ENCODE assay signal across 8 cellular contexts in the genomic region with DNA sequence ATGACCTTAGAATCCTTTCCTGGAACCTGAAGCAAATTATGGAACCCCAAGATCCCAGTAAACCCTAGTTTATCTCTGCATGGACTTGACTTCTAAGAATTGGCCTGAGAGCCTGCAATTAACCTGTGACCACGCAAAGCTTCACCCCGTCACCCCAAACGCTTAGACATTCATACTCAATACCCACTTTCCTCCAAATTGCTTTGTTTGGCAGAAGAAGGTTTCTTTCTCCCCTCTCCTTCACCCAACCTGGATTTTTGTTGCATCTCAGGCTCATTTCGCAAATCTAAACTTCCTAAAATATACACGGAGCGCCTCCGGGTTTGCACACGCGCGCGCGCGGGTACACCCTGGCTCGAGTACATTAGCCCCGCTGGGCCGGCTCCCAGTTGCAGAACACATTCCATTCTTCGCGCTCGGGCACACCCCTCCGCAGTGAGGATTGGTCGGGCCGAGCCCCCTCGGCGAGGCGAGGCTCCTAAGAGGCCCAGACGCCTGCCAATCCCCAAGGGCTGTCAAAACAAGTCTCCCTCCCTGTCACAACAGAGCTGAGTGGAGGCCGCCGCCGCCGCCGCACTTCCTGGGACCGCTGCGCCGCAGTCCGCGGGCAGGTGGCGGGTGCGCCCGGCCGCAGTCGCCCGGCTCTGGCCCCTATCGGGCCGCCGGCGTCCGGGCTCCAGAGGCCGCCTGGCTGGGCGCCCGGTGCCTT. TPM values are rescaled to one million over a fixed set of nuclear protein-coding genes. Genes with fewer than 3 reads are reported as not detected.
DNase-seq lines count a peak whose midpoint lies in the region; ATAC-seq and TF ChIP-seq lines count a peak whose summit lies in the region.

A gene (plus strand): TSS at position 545 of the 709 bp plus-strand sequence.

- CTCF ChIA-PET in Caco-2 (lab: Charles Lee) = interaction anchor here (0.6 to 1.0 kb wide), 5 partner anchors 11 to 492 kb away, joined by 3 to 5 read pairs (median 3); no protein-coding TSS in a partner anchor

- peaks cover 5% of the 10 kb centered on the region for H3K36me3 Mint-ChIP-seq in Caco-2 (ENCODE audit: insufficient read depth, unreplicated experiment)

- no TSS peak for BruUV-seq in Caco-2 (replicated peaks; lab: Mats Ljungman, UMichigan)

- TF ChIP-seq CTCF in Caco-2 (IDR thresholded peaks at IDR 0.05; ENCODE audit: insufficient read depth in 1 of 2, low read depth in 1 of 2, low read length in 1 of 2, severe bottlenecking in 1 of 2, unreplicated experiment in 1 of 2) (no peak), mucosa of descending colon (IDR thresholded peaks at IDR 0.05) (no peak)

- H3K4me1 Mint-ChIP-seq in Caco-2 (ENCODE audit: low read depth, unreplicated experiment) = peaks cover 8% of the 10 kb centered on the region

- H3K27ac Mint-ChIP-seq in Caco-2 (ENCODE audit: unreplicated experiment) = peak within 1 kb of the TSS; percentile 47

- H3K27ac ChIP-seq in HUES6 (ENCODE audit: low read depth, low read length) (no peak within 1 kb of the TSS), epithelial cell of prostate (no peak within 1 kb of the TSS)

- peaks cover 24% of the 10 kb centered on the region for H3K27me3 Mint-ChIP-seq in Caco-2 (ENCODE audit: insufficient read depth, unreplicated experiment)

- H3K4me1 ChIP-seq in Caco-2 = peaks cover 5% of the 10 kb centered on the region; the same call in 1 of the 2 replicates
- peaks cover 3% of the 10 kb centered on the region; the same call in 1 of the 2 replicates for H3K4me1 ChIP-seq in HUES6 (ENCODE audit: control insufficient read depth, insufficient read depth, low read length)
- H3K4me1 ChIP-seq in mucosa of descending colon (ENCODE audit: low read depth) = peaks cover 7% of the 10 kb centered on the region

- no peaks in the 10 kb centered on the region for H3K9me3 Mint-ChIP-seq in Caco-2 (ENCODE audit: unreplicated experiment)

- intact Hi-C loops in Caco-2 (cut with micrococcal nuclease; ENCODE audit: unreplicated experiment) = loop anchor here (5.0 kb wide), 1 partner anchor 183 kb away; no protein-coding TSS in a partner anchor
- intact Hi-C loops in mucosa of descending colon (cut with DNase I, micrococcal nuclease) = loop anchor here (5.0 to 10.0 kb wide), 2 partner anchors 251 to 493 kb away; no protein-coding TSS in a partner anchor

- peaks cover 4% of the 10 kb centered on the region for H3K27me3 ChIP-seq in Caco-2 (replicated peaks; ENCODE audit: control insufficient read depth, insufficient read depth, low read length)
- H3K27me3 ChIP-seq in HUES6 (ENCODE audit: control insufficient read depth, insufficient read depth, low read length) = peaks cover 46% of the 10 kb centered on the region

- ATAC-seq in GM21515 (IDR thresholded peaks at IDR 0.05; ENCODE audit: unreplicated experiment) (peak; percentile 100), mucosa of descending colon (peak; percentile 99)

- peak; percentile 94 for DNase-seq in Caco-2
- peak; percentile 92 for DNase-seq in OCI-M1 (lab: John Stamatoyannopoulos, UW)
- peak; percentile 90 for DNase-seq in activated T-cell treated with anti-CD3 and anti-CD28 coated beads, Interleukin-2, amount 50 U/mL, for 1 hour
- peak; percentile 54 for DNase-seq in epithelial cell of prostate (ENCODE audit: low read depth, low spot score)
- DNase-seq in mucosa of descending colon = peak; percentile 90 to 93 (median 92)
- DNase-seq in stimulated activated CD8-positive, alpha-beta memory T cell treated with anti-CD3 and anti-CD28 coated beads, Interleukin-2, amount 100 ng/mL, for 48 hours (ENCODE audit: low read depth in 2 of 2) = peak; percentile 78 to 83

- H3K9me3 ChIP-seq in Caco-2 (no peaks in the 10 kb centered on the region), HUES6 (ENCODE audit: control insufficient read depth, insufficient read depth, low read depth, low read length) (no peaks in the 10 kb centered on the region), mucosa of descending colon (no peaks in the 10 kb centered on the region)

- H3K4me3 ChIP-seq in Caco-2 (ENCODE audit: low read depth, low read length) (peak within 1 kb of the TSS; percentile 40), HUES6 (ENCODE audit: low read depth, low read length) (peak within 1 kb of the TSS; percentile 59), mucosa of descending colon (peak within 1 kb of the TSS; percentile 38)

- no peak within 1 kb of the TSS for H3K9ac ChIP-seq in HUES6 (ENCODE audit: low read length)

- POLR2A ChIA-PET in Caco-2 (lab: Charles Lee) = interaction anchor here (0.6 kb wide), 1 partner anchor 64 kb away, joined by 3 read pairs; no protein-coding TSS in a partner anchor

- H3K4me3 Mint-ChIP-seq in Caco-2 (ENCODE audit: unreplicated experiment) = peak within 1 kb of the TSS; percentile 84

- no peaks in the 10 kb centered on the region for H3K36me3 ChIP-seq in Caco-2 (ENCODE audit: control insufficient read depth, insufficient read depth, low read length)
- no peaks in the 10 kb centered on the region for H3K36me3 ChIP-seq in HUES6 (ENCODE audit: control insufficient read depth, insufficient read depth, low read length)
- H3K36me3 ChIP-seq in mucosa of descending colon (ENCODE audit: low read depth) = no peaks in the 10 kb centered on the region

RNA-seq across cellular contexts. Expression of the gene that starts here (rescaled TPM):
- 1.6 TPM in 2 replicates for total RNA-seq in Caco-2 (2022)
- total RNA-seq in mucosa of descending colon = 10 to 100 TPM in 1 of 3 donors, 1 to 10 TPM in 2; 1.6 to 10.6 (median 2.0) TPM
